In genomic region chr7:137985253-137985896, GRCh38 we compare ENCODE assay signal across 9 cellular contexts. TPM values are rescaled to one million over a fixed set of nuclear protein-coding genes. Genes with fewer than 3 reads are reported as not detected.
A peak's percentile ranks its signal among the peaks of the same experiment; 100 is the strongest.
DNase-seq lines count a peak whose midpoint lies in the region; ATAC-seq and TF ChIP-seq lines count a peak whose summit lies in the region.
"Had no signal": no experiment of that assay in that cellular context is flagged by ENCODE, and none has a peak within 500 bp of the region (broad histone marks: within the 10 kb centered on the region; RNA-seq: fewer than 3 reads in every experiment).

No MANE protein-coding gene starts in this region.

- intact Hi-C loops in lower lobe of right lung (cut with DNase I) (no loop called here), dorsolateral prefrontal cortex (cut with DNase I) (no loop called here)
- intact Hi-C loops in activated T-helper 2 cell treated with anti-CD3 and anti-CD28 coated beads, Interferon-gamma antibody, Interleukin-2, Interleukin-4, amounts not matched to agents 10 μg/mL and 5 μg/mL and 100 μg/mL, durations not matched to agents 14 hours and 24 hours and 36 hours (cut with micrococcal nuclease), result no loop called here

- no peaks in the 10 kb centered on the region for H3K27me3 Mint-ChIP-seq in activated T-helper 2 cell treated with anti-CD3 and anti-CD28 coated beads, Interferon-gamma antibody, Interleukin-2, Interleukin-4, amounts not matched to agents 10 μg/mL and 5 μg/mL and 100 μg/mL, durations not matched to agents 14 hours and 24 hours and 36 hours (ENCODE audit: low read depth)

- H3K4me1 Mint-ChIP-seq in activated T-helper 2 cell treated with anti-CD3 and anti-CD28 coated beads, Interferon-gamma antibody, Interleukin-2, Interleukin-4, amounts not matched to agents 10 μg/mL and 5 μg/mL and 100 μg/mL, durations not matched to agents 14 hours and 24 hours and 36 hours (ENCODE audit: low read depth), result peaks cover 7% of the 10 kb centered on the region

- H3K4me1 ChIP-seq in lower lobe of right lung, result peaks cover 86% of the 10 kb centered on the region

- no peak overlapping the region for H3K27ac Mint-ChIP-seq in activated T-helper 2 cell treated with anti-CD3 and anti-CD28 coated beads, Interferon-gamma antibody, Interleukin-2, Interleukin-4, amounts not matched to agents 10 μg/mL and 5 μg/mL and 100 μg/mL, durations not matched to agents 14 hours and 24 hours and 36 hours

- DNase-seq in lower lobe of right lung (no peak), dorsolateral prefrontal cortex (no peak), COLO668 (lab: John Stamatoyannopoulos, UW; ENCODE audit: unreplicated experiment) (no peak), NCI-H2029 (lab: John Stamatoyannopoulos, UW) (no peak)
- no peak for DNase-seq in activated T-helper 2 cell treated with anti-CD3 and anti-CD28 coated beads, Interferon-gamma antibody, Interleukin-2, Interleukin-4, amounts not matched to agents 10 μg/mL and 5 μg/mL and 100 μg/mL, durations not matched to agents 14 hours and 24 hours and 36 hours (ENCODE audit: low spot score)
- DNase-seq: effector memory CD4-positive, alpha-beta T cell had no signal

- H3K4me3 Mint-ChIP-seq in activated T-helper 2 cell treated with anti-CD3 and anti-CD28 coated beads, Interferon-gamma antibody, Interleukin-2, Interleukin-4, amounts not matched to agents 10 μg/mL and 5 μg/mL and 100 μg/mL, durations not matched to agents 14 hours and 24 hours and 36 hours (ENCODE audit: low read depth), result no peak overlapping the region

- peak overlapping the region; percentile 2 for H3K27ac ChIP-seq in lower lobe of right lung
- H3K27ac ChIP-seq in dorsolateral prefrontal cortex, result peak overlapping the region in 9 of 59 donors; percentile 1 to 66 (median 15)

- H3K36me3 Mint-ChIP-seq in activated T-helper 2 cell treated with anti-CD3 and anti-CD28 coated beads, Interferon-gamma antibody, Interleukin-2, Interleukin-4, amounts not matched to agents 10 μg/mL and 5 μg/mL and 100 μg/mL, durations not matched to agents 14 hours and 24 hours and 36 hours (ENCODE audit: low read depth), result peaks cover 46% of the 10 kb centered on the region

- H3K4me3 ChIP-seq in lower lobe of right lung (no peak overlapping the region), dorsolateral prefrontal cortex (no peak overlapping the region)

- no peaks in the 10 kb centered on the region for H3K36me3 ChIP-seq in lower lobe of right lung

- H3K9me3 ChIP-seq in lower lobe of right lung, result no peaks in the 10 kb centered on the region

- TF ChIP-seq CTCF in lower lobe of right lung (IDR thresholded peaks at IDR 0.05) (no peak), dorsolateral prefrontal cortex (IDR thresholded peaks at IDR 0.05 in 54 of 56, conservative IDR thresholded peaks at IDR 0.05 in 2 of 56; ENCODE audit: low read depth in 1 of 56, partially characterized antibody in 56 of 56) (no peak)

- H3K27me3 ChIP-seq in lower lobe of right lung (ENCODE audit: low read depth) (no peaks in the 10 kb centered on the region), dorsolateral prefrontal cortex (no peaks in the 10 kb centered on the region)

- ATAC-seq in GM18502 (IDR thresholded peaks at IDR 0.05; ENCODE audit: poor library complexity, unreplicated experiment), result peak; percentile 56
- ATAC-seq in GM21526 (IDR thresholded peaks at IDR 0.05; ENCODE audit: low FRiP score, unreplicated experiment), result peak; percentile 50
- ATAC-seq in HG03439 (IDR thresholded peaks at IDR 0.05; ENCODE audit: unreplicated experiment), result peak; percentile 42
- ATAC-seq in lower lobe of right lung, result no peak

- peaks cover 12% of the 10 kb centered on the region for H3K9me3 Mint-ChIP-seq in activated T-helper 2 cell treated with anti-CD3 and anti-CD28 coated beads, Interferon-gamma antibody, Interleukin-2, Interleukin-4, amounts not matched to agents 10 μg/mL and 5 μg/mL and 100 μg/mL, durations not matched to agents 14 hours and 24 hours and 36 hours

RNA-seq across cellular contexts. Expression of gene CREB3L2, which starts 16.5 kb away (rescaled TPM):
- total RNA-seq in lower lobe of right lung (48.9 TPM), dorsolateral prefrontal cortex (10 to 100 TPM in 116 of 120 experiments, 1 to 10 TPM in 4; 9.1 to 47.0 (median 19.1) TPM)
- total RNA-seq in activated T-helper 2 cell treated with anti-CD3 and anti-CD28 coated beads, Interferon-gamma antibody, Interleukin-2, Interleukin-4, amounts not matched to agents 10 μg/mL and 5 μg/mL and 100 μg/mL, durations not matched to agents 14 hours and 24 hours and 36 hours, result 58.6 and 65.6 TPM in 2 replicates

Comparison
In these comparisons a context has a peak if more than half of its experiments do, and no peak if none do; other contexts are left out.
1. ATAC-seq: peak in GM18502 (single experiment), GM21526 (single experiment) and HG03439 (single experiment); none in lower lobe of right lung (0 of 2).